In the genomic region with DNA sequence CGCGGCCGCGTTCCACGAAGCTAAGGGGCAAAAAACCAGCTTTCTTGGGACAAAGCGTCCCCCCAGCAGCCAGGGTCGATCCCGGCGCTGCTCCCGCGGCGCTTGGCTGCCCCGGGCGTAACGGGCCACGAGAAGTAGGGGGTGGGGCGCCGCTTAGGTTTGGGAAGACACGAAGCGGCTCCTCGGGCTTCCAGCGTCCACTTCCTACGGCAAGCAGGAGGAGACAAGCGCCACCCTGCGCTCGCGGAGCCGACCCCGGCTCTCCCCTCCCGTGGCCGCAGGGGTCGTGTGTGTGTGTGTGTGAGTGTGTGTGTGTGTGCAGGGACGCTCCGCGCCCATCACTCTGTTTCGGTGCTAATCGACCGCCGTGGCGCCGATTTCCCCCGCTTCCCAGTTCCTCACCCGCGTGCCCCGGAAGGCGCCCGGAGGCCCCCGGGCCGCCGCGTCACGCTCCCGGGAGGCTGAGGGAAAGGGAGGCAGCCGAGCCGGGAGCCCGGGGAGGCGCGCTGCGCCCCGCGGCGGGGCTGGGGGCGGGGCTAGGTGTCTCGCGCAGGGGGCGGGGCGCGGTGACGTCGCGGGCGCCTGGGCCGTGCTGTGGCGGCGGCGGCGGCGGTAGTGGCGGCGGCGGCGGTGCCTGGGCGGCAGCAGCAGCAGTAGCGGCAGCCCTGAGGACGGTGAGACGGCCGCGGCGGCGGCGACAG, we compare ENCODE assay signal across 8 cellular contexts. TPM values are rescaled to one million over a fixed set of nuclear protein-coding genes. Genes with fewer than 3 reads are reported as not detected.
DNase-seq lines count a peak whose midpoint lies in the region; ATAC-seq and TF ChIP-seq lines count a peak whose summit lies in the region.

A gene (plus strand): TSS at position 575 of the 701 bp plus-strand sequence. CDS start 36,681 bp downstream, outside the sequence.

- peak within 1 kb of the TSS; percentile 96 for H3K9ac ChIP-seq in Loucy (ENCODE audit: low read depth, low read length, poor library complexity, severe bottlenecking)
- peak within 1 kb of the TSS; percentile 92 for H3K9ac ChIP-seq in SK-N-MC (ENCODE audit: insufficient read length)

- H3K27ac ChIP-seq in GM23338 (ENCODE audit: low read depth) (peak within 1 kb of the TSS; percentile 87), SK-N-MC (peak within 1 kb of the TSS; percentile 91), substantia nigra (ENCODE audit: low read depth, low read length, poor library complexity, severe bottlenecking) (peak within 1 kb of the TSS; percentile 94)

- H3K9me3 ChIP-seq in Loucy (ENCODE audit: insufficient read depth, low read depth, low read length) (no peaks in the 10 kb centered on the region), SK-N-MC (ENCODE audit: low read depth, low read length) (no peaks in the 10 kb centered on the region)

- peak; percentile 92 for DNase-seq in Daoy (ENCODE audit: low read depth)
- DNase-seq in GM23338 (ENCODE audit: low spot score), result peak; percentile 87
- no peak for DNase-seq in SK-N-MC (ENCODE audit: low read depth, low spot score)
- peak; percentile 88 for DNase-seq in activated naive CD4-positive, alpha-beta T cell treated with anti-CD3 and anti-CD28 coated beads, Interleukin-2, amount 50 U/mL, for 16 hours
- DNase-seq in germinal center (ENCODE audit: low spot score), result peak; percentile 96
- peak; percentile 23 to 94 (median 84) for DNase-seq in nucleus accumbens (lab: John Stamatoyannopoulos, UW)
- DNase-seq in substantia nigra (lab: John Stamatoyannopoulos, UW), result peak; percentile 23 to 94 (median 84)

- no peaks in the 10 kb centered on the region; the same call in 2 of the 3 replicates for H3K9me3 Mint-ChIP-seq in GM23338

- H3K4me1 ChIP-seq in GM23338 (ENCODE audit: insufficient read depth) (peaks cover 29% of the 10 kb centered on the region), Loucy (ENCODE audit: insufficient read depth, low read length, poor library complexity, severe bottlenecking) (peaks cover 37% of the 10 kb centered on the region)

- no peaks in the 10 kb centered on the region; the same call in 2 of the 3 replicates for H3K36me3 Mint-ChIP-seq in GM23338 (ENCODE audit: low read depth)

- peak; percentile 78 for ATAC-seq in GM23338

- H3K4me1 Mint-ChIP-seq in GM23338, result peaks cover 22% of the 10 kb centered on the region

- H3K9me2 ChIP-seq in GM23338 (ENCODE audit: insufficient read depth) (no peaks in the 10 kb centered on the region), Loucy (replicated peaks; ENCODE audit: low read depth, low read length) (no peaks in the 10 kb centered on the region)

- H3K36me3 ChIP-seq in GM23338 (ENCODE audit: insufficient read depth), result no peaks in the 10 kb centered on the region
- H3K36me3 ChIP-seq in Loucy (ENCODE audit: insufficient read depth, low read length), result no peaks in the 10 kb centered on the region
- no peaks in the 10 kb centered on the region for H3K36me3 ChIP-seq in SK-N-MC (ENCODE audit: insufficient read depth, low read length)

- H3K27me3 Mint-ChIP-seq in GM23338 (ENCODE audit: insufficient read depth, low read depth, poor library complexity), result peaks cover 7% of the 10 kb centered on the region

- peaks cover 8% of the 10 kb centered on the region; the same call in 1 of the 2 replicates for H3K27me3 ChIP-seq in GM23338 (ENCODE audit: insufficient read depth)
- no peaks in the 10 kb centered on the region for H3K27me3 ChIP-seq in Loucy (ENCODE audit: insufficient read depth, low read length, poor library complexity, severe bottlenecking)

- H4K20me1 ChIP-seq in GM23338 (replicated peaks; ENCODE audit: insufficient read depth) (peaks cover 4% of the 10 kb centered on the region; the same call in 1 of the 2 replicates), Loucy (ENCODE audit: insufficient read depth, low read length, poor library complexity, severe bottlenecking) (peaks cover 13% of the 10 kb centered on the region)

- H3K4me3 ChIP-seq in GM23338 (peak within 1 kb of the TSS; percentile 86), Loucy (ENCODE audit: low read length, poor library complexity, severe bottlenecking) (peak within 1 kb of the TSS; percentile 97), SK-N-MC (peak within 1 kb of the TSS; percentile 89)

- peak within 1 kb of the TSS; percentile 88 for H3K27ac Mint-ChIP-seq in GM23338

- H2AFZ ChIP-seq in GM23338 (peak within 1 kb of the TSS; percentile 96), Loucy (ENCODE audit: low read length) (peak within 1 kb of the TSS; percentile 98)

- H3K4me2 ChIP-seq in GM23338, result peak within 1 kb of the TSS; percentile 92
- peak within 1 kb of the TSS; percentile 97 for H3K4me2 ChIP-seq in Loucy (ENCODE audit: low read depth, low read length, poor library complexity, severe bottlenecking)

- H3K4me3 Mint-ChIP-seq in GM23338, result peak within 1 kb of the TSS; percentile 92

- H3F3A ChIP-seq in GM23338 (replicated peaks; ENCODE audit: low read depth) (peaks cover 13% of the 10 kb centered on the region; the same call in 1 of the 2 replicates), Loucy (ENCODE audit: low read depth) (no peaks in the 10 kb centered on the region; the same call in 1 of the 2 replicates)

- TF ChIP-seq CTCF in GM23338 (conservative IDR thresholded peaks at IDR 0.05; ENCODE audit: low read depth in 2 of 2) (0 out of 4 replicates have a peak, but pooled peaks of 1 of the 2 experiments have one; percentile 12), Loucy (conservative IDR thresholded peaks at IDR 0.05; ENCODE audit: low read length) (no peak)

- H3K79me2 ChIP-seq in GM23338 (replicated peaks; ENCODE audit: insufficient read depth), result peaks cover 44% of the 10 kb centered on the region
- peaks cover 70% of the 10 kb centered on the region for H3K79me2 ChIP-seq in Loucy (ENCODE audit: insufficient read depth, low read length)

TF ChIP-seq in GM23338, 12 proteins besides CTCF, POLR2A, EP300 and RAD21:
- TF ChIP-seq ZNF331 (CRISPR knock-in tag; IDR thresholded peaks at IDR 0.05; ENCODE audit: low read depth), result no peak
- TF ChIP-seq POLR2AphosphoS5 (IDR thresholded peaks at IDR 0.05; ENCODE audit: low read depth), result peak; percentile 50
- TF ChIP-seq STAT1 (IDR thresholded peaks at IDR 0.05; ENCODE audit: unreplicated experiment), result no peak
- peak; percentile 76; the same call in 1 of the 2 replicates for TF ChIP-seq CREB1 (CRISPR knock-in tag; IDR thresholded peaks at IDR 0.05; ENCODE audit: low read depth)
- TF ChIP-seq, protein P1, sequence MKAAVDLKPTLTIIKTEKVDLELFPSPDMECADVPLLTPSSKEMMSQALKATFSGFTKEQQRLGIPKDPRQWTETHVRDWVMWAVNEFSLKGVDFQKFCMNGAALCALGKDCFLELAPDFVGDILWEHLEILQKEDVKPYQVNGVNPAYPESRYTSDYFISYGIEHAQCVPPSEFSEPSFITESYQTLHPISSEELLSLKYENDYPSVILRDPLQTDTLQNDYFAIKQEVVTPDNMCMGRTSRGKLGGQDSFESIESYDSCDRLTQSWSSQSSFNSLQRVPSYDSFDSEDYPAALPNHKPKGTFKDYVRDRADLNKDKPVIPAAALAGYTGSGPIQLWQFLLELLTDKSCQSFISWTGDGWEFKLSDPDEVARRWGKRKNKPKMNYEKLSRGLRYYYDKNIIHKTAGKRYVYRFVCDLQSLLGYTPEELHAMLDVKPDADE (IDR thresholded peaks at IDR 0.05), result 0 out of 2 replicates have a peak, but pooled peaks have one; percentile 13
- TF ChIP-seq, protein P2, sequence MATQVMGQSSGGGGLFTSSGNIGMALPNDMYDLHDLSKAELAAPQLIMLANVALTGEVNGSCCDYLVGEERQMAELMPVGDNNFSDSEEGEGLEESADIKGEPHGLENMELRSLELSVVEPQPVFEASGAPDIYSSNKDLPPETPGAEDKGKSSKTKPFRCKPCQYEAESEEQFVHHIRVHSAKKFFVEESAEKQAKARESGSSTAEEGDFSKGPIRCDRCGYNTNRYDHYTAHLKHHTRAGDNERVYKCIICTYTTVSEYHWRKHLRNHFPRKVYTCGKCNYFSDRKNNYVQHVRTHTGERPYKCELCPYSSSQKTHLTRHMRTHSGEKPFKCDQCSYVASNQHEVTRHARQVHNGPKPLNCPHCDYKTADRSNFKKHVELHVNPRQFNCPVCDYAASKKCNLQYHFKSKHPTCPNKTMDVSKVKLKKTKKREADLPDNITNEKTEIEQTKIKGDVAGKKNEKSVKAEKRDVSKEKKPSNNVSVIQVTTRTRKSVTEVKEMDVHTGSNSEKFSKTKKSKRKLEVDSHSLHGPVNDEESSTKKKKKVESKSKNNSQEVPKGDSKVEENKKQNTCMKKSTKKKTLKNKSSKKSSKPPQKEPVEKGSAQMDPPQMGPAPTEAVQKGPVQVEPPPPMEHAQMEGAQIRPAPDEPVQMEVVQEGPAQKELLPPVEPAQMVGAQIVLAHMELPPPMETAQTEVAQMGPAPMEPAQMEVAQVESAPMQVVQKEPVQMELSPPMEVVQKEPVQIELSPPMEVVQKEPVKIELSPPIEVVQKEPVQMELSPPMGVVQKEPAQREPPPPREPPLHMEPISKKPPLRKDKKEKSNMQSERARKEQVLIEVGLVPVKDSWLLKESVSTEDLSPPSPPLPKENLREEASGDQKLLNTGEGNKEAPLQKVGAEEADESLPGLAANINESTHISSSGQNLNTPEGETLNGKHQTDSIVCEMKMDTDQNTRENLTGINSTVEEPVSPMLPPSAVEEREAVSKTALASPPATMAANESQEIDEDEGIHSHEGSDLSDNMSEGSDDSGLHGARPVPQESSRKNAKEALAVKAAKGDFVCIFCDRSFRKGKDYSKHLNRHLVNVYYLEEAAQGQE (IDR thresholded peaks at IDR 0.05; ENCODE audit: unreplicated experiment), result no peak
- TF ChIP-seq JUNB (IDR thresholded peaks at IDR 0.05; ENCODE audit: unreplicated experiment), result no peak
- TF ChIP-seq EZH2 (IDR thresholded peaks at IDR 0.05; ENCODE audit: low read depth, unreplicated experiment), result no peak
TF ChIP-seq in GM23338: peak in this region for 3.

RNA-seq across cellular contexts. Expression of the gene that starts here (rescaled TPM):
- 18.1 and 22.8 TPM in 2 replicates for total RNA-seq in Daoy (2014; rRNA removed; shearing (Covaris generic))
- total RNA-seq in GM23338 (2014; rRNA removed; shearing (Covaris generic)), result 24.2 and 35.3 TPM in 2 replicates
- 17.2 and 28.1 TPM in 2 replicates for polyA plus RNA-seq in GM23338 (2016; fragmentation: Nextera tagmentation; extraction: Ambion mirVana)
